In the genomic region with DNA sequence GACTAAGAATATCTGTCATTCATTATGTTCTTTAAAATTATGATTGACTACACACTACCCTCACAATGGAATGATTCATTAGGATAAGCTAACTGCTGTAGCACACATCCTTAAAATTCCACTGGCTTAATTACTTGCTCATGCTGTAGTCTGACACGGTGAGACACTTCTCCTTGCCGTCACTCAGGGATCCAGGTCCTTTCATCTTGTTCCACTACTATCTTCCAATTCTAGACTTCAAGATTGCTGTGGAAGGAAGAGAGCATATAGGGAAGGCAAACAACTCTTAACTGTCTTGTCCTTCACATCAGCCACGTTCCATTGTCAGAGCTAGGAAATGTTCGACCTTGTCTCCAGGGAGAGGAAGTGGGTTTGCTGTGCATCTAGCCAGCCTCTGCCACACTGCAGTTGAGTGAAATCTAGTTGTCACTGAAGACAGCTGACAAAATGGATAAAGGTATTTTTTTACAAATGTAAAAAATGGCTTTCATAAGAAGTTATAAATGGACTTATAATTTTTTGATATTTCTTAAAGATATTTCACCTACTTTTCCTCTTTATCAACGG, we compare ENCODE assay signal across 16 cellular contexts. TPM values are rescaled to one million over a fixed set of nuclear protein-coding genes. Genes with fewer than 3 reads are reported as not detected.
"Had no signal": no experiment of that assay in that cellular context is flagged by ENCODE, and none has a peak within 500 bp of the region (broad histone marks: within the 10 kb centered on the region; RNA-seq: fewer than 3 reads in every experiment).

No MANE protein-coding gene starts in this region.

- DNase-seq: activated CD4-positive, alpha-beta T cell treated with anti-CD3 and anti-CD28 coated beads for 36 hours; activated CD8-positive, alpha-beta memory T cell treated with anti-CD3 and anti-CD28 coated beads, Interleukin-2, amount 50 U/mL, for 48 hours; activated CD8-positive, alpha-beta T cell treated with anti-CD3 and anti-CD28 coated beads, Interleukin-2, amount 10 ng/mL, durations not matched to agents 7 days and 5 days; activated naive CD4-positive, alpha-beta T cell; effector CD4-positive, alpha-beta T cell; gastrocnemius medialis; hippocampal formation; kidney glomerular epithelial cell; lower lobe of right lung; mucosa of descending colon; naive thymus-derived CD8-positive, alpha-beta T cell; stimulated activated CD4-positive, alpha-beta T cell treated with anti-CD3 and anti-CD28 coated beads, Interleukin-4, amount 100 ng/mL, for 1 hour; stomach; T-helper 9 cell had no signal

- H3K36me3 Mint-ChIP-seq: naive thymus-derived CD8-positive, alpha-beta T cell had no signal

- H3K27ac ChIP-seq: gastrocnemius medialis, lower lobe of right lung, stomach, thoracic aorta, VCaP had no signal

- H3K36me3 ChIP-seq: gastrocnemius medialis, lower lobe of right lung, stomach, thoracic aorta had no signal

- H3K4me1 Mint-ChIP-seq: activated CD4-positive, alpha-beta T cell treated with anti-CD3 and anti-CD28 coated beads for 36 hours; naive thymus-derived CD8-positive, alpha-beta T cell had no signal

- H3K4me3 ChIP-seq: gastrocnemius medialis, lower lobe of right lung, mucosa of descending colon, stomach, thoracic aorta had no signal

- H3K9me3 ChIP-seq: gastrocnemius medialis, lower lobe of right lung, mucosa of descending colon, stomach, thoracic aorta had no signal

- H3K27me3 ChIP-seq: gastrocnemius medialis, stomach had no signal

- H3K27ac Mint-ChIP-seq: activated CD4-positive, alpha-beta T cell treated with anti-CD3 and anti-CD28 coated beads for 36 hours; activated CD8-positive, alpha-beta T cell treated with anti-CD3 and anti-CD28 coated beads, Interleukin-2, amount 10 ng/mL, durations not matched to agents 7 days and 5 days; naive thymus-derived CD8-positive, alpha-beta T cell had no signal

- H3K4me3 Mint-ChIP-seq: activated CD4-positive, alpha-beta T cell treated with anti-CD3 and anti-CD28 coated beads for 36 hours; activated CD8-positive, alpha-beta T cell treated with anti-CD3 and anti-CD28 coated beads, Interleukin-2, amount 10 ng/mL, durations not matched to agents 7 days and 5 days; naive thymus-derived CD8-positive, alpha-beta T cell had no signal

- H3K4me1 ChIP-seq: gastrocnemius medialis, lower lobe of right lung, stomach had no signal

- ATAC-seq: activated CD4-positive, alpha-beta T cell treated with anti-CD3 and anti-CD28 coated beads for 36 hours; activated CD8-positive, alpha-beta T cell treated with anti-CD3 and anti-CD28 coated beads, Interleukin-2, amount 10 ng/mL, durations not matched to agents 7 days and 5 days; gastrocnemius medialis; lower lobe of right lung; mucosa of descending colon; naive thymus-derived CD8-positive, alpha-beta T cell had no signal

RNA-seq across cellular contexts. Expression of a gene that starts 30.1 kb away (rescaled TPM):
- total RNA-seq: activated CD4-positive, alpha-beta T cell treated with anti-CD3 and anti-CD28 coated beads for 36 hours; activated CD8-positive, alpha-beta T cell treated with anti-CD3 and anti-CD28 coated beads, Interleukin-2, amount 10 ng/mL, durations not matched to agents 7 days and 5 days; naive thymus-derived CD8-positive, alpha-beta T cell had no signal
